Comparison of ENCODE assay signal across 14 cellular contexts in genomic region chr13:28483313-28483931, GRCh38.
"Had no signal": no experiment of that assay in that cellular context is flagged by ENCODE, and none has a peak within 500 bp of the region (broad histone marks: within the 10 kb centered on the region; RNA-seq: fewer than 3 reads in every experiment).

No MANE protein-coding gene starts in this region.

- H3K27me3 ChIP-seq: adrenal gland, thyroid gland had no signal

- FAIRE-seq: endothelial cell of umbilical vein had no signal

- DNase-seq: activated CD4-positive, CD25-positive, alpha-beta regulatory T cell treated with anti-CD3 and anti-CD28 coated beads, Interleukin-2, amount 50 U/mL, for 72 hours; activated gamma-delta T cell; adrenal gland; effector CD8-positive, alpha-beta T cell; esophagus squamous epithelium; hypothalamus; islet precursor cell; nucleus accumbens; posterior cingulate gyrus; stimulated activated naive B cell treated with anti-CD40 and anti-IgM and Interleukin-4, amounts not matched to agents 10 μg/mL and 1 μg/mL and 100 μg/mL, for 72 hours; thyroid gland had no signal

- H3K4me1 ChIP-seq: esophagus squamous epithelium, thyroid gland had no signal

- H3K27ac ChIP-seq: adrenal gland, esophagus squamous epithelium, thyroid gland had no signal

- ATAC-seq: activated naive CD4-positive, alpha-beta T cell treated with anti-CD3 and anti-CD28 coated beads, Interleukin-2, amount 50 U/mL, for 72 hours; stimulated activated naive B cell treated with anti-CD40 and anti-IgM and Interleukin-4, amounts not matched to agents 10 μg/mL and 1 μg/mL and 100 μg/mL, for 72 hours had no signal

- H3K36me3 ChIP-seq: adrenal gland, esophagus squamous epithelium, thyroid gland had no signal

- H3K9me3 ChIP-seq: adrenal gland, esophagus squamous epithelium, thyroid gland had no signal

- H3K4me3 ChIP-seq: adrenal gland, esophagus squamous epithelium, lung, thyroid gland had no signal
